In genomic region chr20:4813839-4814695, GRCh38 we compare ENCODE assay signal across 1 cellular context.
TF ChIP-seq lines count a peak whose summit lies in the region.

No MANE protein-coding gene starts in this region.

TF ChIP-seq in HepG2, 621 proteins besides CTCF, POLR2A, EP300 and RAD21 (continued from another document):
- TF ChIP-seq, protein P1, sequence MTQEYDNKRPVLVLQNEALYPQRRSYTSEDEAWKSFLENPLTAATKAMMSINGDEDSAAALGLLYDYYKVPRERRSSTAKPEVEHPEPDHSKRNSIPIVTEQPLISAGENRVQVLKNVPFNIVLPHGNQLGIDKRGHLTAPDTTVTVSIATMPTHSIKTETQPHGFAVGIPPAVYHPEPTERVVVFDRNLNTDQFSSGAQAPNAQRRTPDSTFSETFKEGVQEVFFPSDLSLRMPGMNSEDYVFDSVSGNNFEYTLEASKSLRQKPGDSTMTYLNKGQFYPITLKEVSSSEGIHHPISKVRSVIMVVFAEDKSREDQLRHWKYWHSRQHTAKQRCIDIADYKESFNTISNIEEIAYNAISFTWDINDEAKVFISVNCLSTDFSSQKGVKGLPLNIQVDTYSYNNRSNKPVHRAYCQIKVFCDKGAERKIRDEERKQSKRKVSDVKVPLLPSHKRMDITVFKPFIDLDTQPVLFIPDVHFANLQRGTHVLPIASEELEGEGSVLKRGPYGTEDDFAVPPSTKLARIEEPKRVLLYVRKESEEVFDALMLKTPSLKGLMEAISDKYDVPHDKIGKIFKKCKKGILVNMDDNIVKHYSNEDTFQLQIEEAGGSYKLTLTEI (CRISPR knock-in tag; conservative IDR thresholded peaks at IDR 0.05): no peak
TF ChIP-seq in HepG2: peak in this region for 1.
